Comparison of ENCODE assay signal across 19 cellular contexts in the genomic region with DNA sequence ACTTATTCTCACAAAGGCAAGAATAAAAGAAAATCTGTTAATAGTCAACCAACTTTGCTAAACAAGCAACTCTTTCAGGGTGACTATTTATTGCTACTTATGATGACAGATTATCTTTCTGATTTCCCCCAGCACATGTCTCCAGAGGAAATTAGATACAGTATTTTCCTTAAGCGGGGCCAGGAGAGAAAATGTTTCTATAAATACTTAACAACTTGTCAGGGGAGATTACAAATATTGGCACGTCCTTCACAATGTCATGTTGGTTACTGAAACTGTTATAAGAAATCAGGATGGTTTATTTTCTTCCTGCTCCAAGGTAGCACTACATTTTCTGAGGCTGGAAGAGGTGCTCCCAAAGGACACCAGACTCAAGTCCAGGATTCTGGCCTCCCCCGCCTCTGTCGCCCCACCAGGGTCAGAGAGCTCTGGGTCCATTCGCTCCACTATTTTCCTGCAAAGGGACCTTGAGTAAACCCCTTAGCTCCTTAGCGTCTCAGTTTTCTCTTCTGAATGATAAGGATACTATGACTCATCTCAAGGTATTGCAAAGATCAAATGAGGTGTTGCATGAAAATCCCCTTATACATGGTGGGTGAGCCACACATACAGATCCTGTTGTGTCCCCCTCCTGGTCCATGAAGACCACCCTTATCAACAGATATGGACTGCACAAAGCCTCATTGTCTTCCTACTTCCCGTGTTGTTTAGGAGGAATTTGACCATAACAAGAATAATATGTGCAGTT.
DNase-seq lines count a peak whose midpoint lies in the region; ATAC-seq and TF ChIP-seq lines count a peak whose summit lies in the region.
"Had no signal": no experiment of that assay in that cellular context is flagged by ENCODE, and none has a peak within 500 bp of the region (broad histone marks: within the 10 kb centered on the region; RNA-seq: fewer than 3 reads in every experiment).

No MANE protein-coding gene starts in this region.

- H3K56ac ChIP-seq in H9 (ENCODE audit: insufficient read length, low read depth, low read length) (no peak overlapping the region), mesendoderm (ENCODE audit: low read length) (no peak overlapping the region)

- no peak overlapping the region for H4K91ac ChIP-seq in H9 (ENCODE audit: insufficient read length, low read depth, low read length)

- H3K36me3 ChIP-seq in mesendoderm (ENCODE audit: control insufficient read depth, insufficient read depth, low read length), result no peaks in the 10 kb centered on the region
- H3K36me3 ChIP-seq in skeletal muscle tissue (ENCODE audit: control insufficient read depth in 3 of 3, insufficient read depth in 3 of 3, low read length in 3 of 3), result no peaks in the 10 kb centered on the region
- H3K36me3 ChIP-seq: BE2C had no signal

- H2AK5ac ChIP-seq in H9 (ENCODE audit: insufficient read length, low read length) (no peak overlapping the region), mesendoderm (ENCODE audit: low read length) (no peak overlapping the region)

- no peaks in the 10 kb centered on the region for H3K36me3 Mint-ChIP-seq in activated T-cell treated with anti-CD3 and anti-CD28 coated beads, Interleukin-2, amount 50 U/mL, for 72 hours (ENCODE audit: insufficient read depth in 2 of 2)
- H3K36me3 Mint-ChIP-seq in activated T-cell treated with anti-CD3 and anti-CD28 coated beads, Interleukin-2, amount 50 U/mL, for 4 hours (ENCODE audit: insufficient read depth), result no peaks in the 10 kb centered on the region
- H3K36me3 Mint-ChIP-seq in H9 (ENCODE audit: insufficient read depth in 1 of 3, low read depth in 3 of 3), result no peaks in the 10 kb centered on the region
- H3K36me3 Mint-ChIP-seq: CD4-positive, CD25-positive, alpha-beta regulatory T cell had no signal

- no peaks in the 10 kb centered on the region for H4K20me1 ChIP-seq in H9 (ENCODE audit: control insufficient read depth, insufficient read depth, insufficient read length)

- H3K27ac ChIP-seq in H9 (ENCODE audit: insufficient read length, low read depth, low read length) (no peak overlapping the region), mesendoderm (ENCODE audit: low read depth, low read length) (no peak overlapping the region), skeletal muscle tissue (ENCODE audit: low read depth, low read length) (peak overlapping the region; percentile 70)

- H3K9me3 ChIP-seq in H9 (ENCODE audit: control insufficient read depth, low read depth, low read length), result no peaks in the 10 kb centered on the region
- H3K9me3 ChIP-seq in skeletal muscle tissue (ENCODE audit: control insufficient read depth in 3 of 3, low read length in 3 of 3), result no peaks in the 10 kb centered on the region
- H3K9me3 ChIP-seq: BE2C had no signal

- H2BK15ac ChIP-seq in H9 (ENCODE audit: low read depth, low read length) (no peak overlapping the region), mesendoderm (replicated peaks; ENCODE audit: low read depth) (no peak overlapping the region)

- H3K23me2 ChIP-seq in H9 (ENCODE audit: insufficient read length, low read depth, low read length, poor library complexity, severe bottlenecking), result no peaks in the 10 kb centered on the region

- H4K8ac ChIP-seq in H9 (replicated peaks; ENCODE audit: insufficient read length, low read depth, low read length) (no peak overlapping the region), mesendoderm (ENCODE audit: low read depth, low read length) (no peak overlapping the region)

- H3K4me3 Mint-ChIP-seq in activated T-cell treated with anti-CD3 and anti-CD28 coated beads, Interleukin-2, amount 50 U/mL, for 72 hours, result no peak overlapping the region
- H3K4me3 Mint-ChIP-seq in activated T-cell treated with anti-CD3 and anti-CD28 coated beads, Interleukin-2, amount 50 U/mL, for 4 hours, result no peak overlapping the region
- H3K4me3 Mint-ChIP-seq in H9, result no peak overlapping the region
- H3K4me3 Mint-ChIP-seq: CD4-positive, CD25-positive, alpha-beta regulatory T cell; HFFc6 had no signal

- no peak overlapping the region for H3K9ac ChIP-seq in H9 (ENCODE audit: extremely low read depth, insufficient read length, low read length)
- H3K9ac ChIP-seq in mesendoderm (ENCODE audit: low read length), result no peak overlapping the region
- peak overlapping the region in 1 of 3 donors; percentile 15 for H3K9ac ChIP-seq in skeletal muscle tissue (ENCODE audit: low read depth in 1 of 3, low read length in 3 of 3)

- H3T11ph ChIP-seq in H9 (ENCODE audit: low read length), result no peak overlapping the region

- no peaks in the 10 kb centered on the region for H3K9me3 Mint-ChIP-seq in activated T-cell treated with anti-CD3 and anti-CD28 coated beads, Interleukin-2, amount 50 U/mL, for 72 hours
- H3K9me3 Mint-ChIP-seq in activated T-cell treated with anti-CD3 and anti-CD28 coated beads, Interleukin-2, amount 50 U/mL, for 4 hours, result no peaks in the 10 kb centered on the region
- H3K9me3 Mint-ChIP-seq in H9, result no peaks in the 10 kb centered on the region
- H3K9me3 Mint-ChIP-seq: CD4-positive, CD25-positive, alpha-beta regulatory T cell; HFFc6 had no signal

- H3K27ac Mint-ChIP-seq in activated T-cell treated with anti-CD3 and anti-CD28 coated beads, Interleukin-2, amount 50 U/mL, for 72 hours, result peak overlapping the region; percentile 44
- no peak overlapping the region for H3K27ac Mint-ChIP-seq in H9
- H3K27ac Mint-ChIP-seq: CD4-positive, CD25-positive, alpha-beta regulatory T cell; HFFc6 had no signal

- peak; percentile 62 to 66 for ATAC-seq in activated T-cell treated with anti-CD3 and anti-CD28 coated beads, Interleukin-2, amount 50 U/mL, for 72 hours (replicated peaks in 1 of 2)
- no peak for ATAC-seq in activated T-cell treated with anti-CD3 and anti-CD28 coated beads, Interleukin-2, amount 50 U/mL, for 4 hours
- ATAC-seq: HepG2 had no signal

- no peak overlapping the region for H2AFZ ChIP-seq in H9 (ENCODE audit: low read length)

- H3K4me1 ChIP-seq in H9 (ENCODE audit: insufficient read depth, low read length) (peaks cover 3% of the 10 kb centered on the region), mesendoderm (ENCODE audit: control insufficient read depth, low read depth, low read length) (no peaks in the 10 kb centered on the region), skeletal muscle tissue (ENCODE audit: control insufficient read depth in 3 of 3, insufficient read depth in 3 of 3, low read length in 3 of 3) (peaks cover 20 to 37% (median 26%) of the 10 kb centered on the region in 3 donors)
- H3K4me1 ChIP-seq: BE2C had no signal

- H3K18ac ChIP-seq in H9 (ENCODE audit: insufficient read length, low read depth, low read length), result no peak overlapping the region
- H3K18ac ChIP-seq in mesendoderm (ENCODE audit: low read length), result no peak overlapping the region

- no peak for TF ChIP-seq CTCF in H9 (conservative IDR thresholded peaks at IDR 0.05)

- H2BK12ac ChIP-seq in H9 (ENCODE audit: insufficient read length, low read depth, low read length), result no peak overlapping the region

- H4K5ac ChIP-seq in H9 (ENCODE audit: insufficient read length, low read depth, low read length) (no peak overlapping the region), mesendoderm (ENCODE audit: low read length) (no peak overlapping the region)

- no peaks in the 10 kb centered on the region for H3K4me1 Mint-ChIP-seq in activated T-cell treated with anti-CD3 and anti-CD28 coated beads, Interleukin-2, amount 50 U/mL, for 72 hours (ENCODE audit: low read depth)
- no peaks in the 10 kb centered on the region for H3K4me1 Mint-ChIP-seq in activated T-cell treated with anti-CD3 and anti-CD28 coated beads, Interleukin-2, amount 50 U/mL, for 4 hours (ENCODE audit: low read depth)
- H3K4me1 Mint-ChIP-seq in H9, result peaks cover 9 to 17% of the 10 kb centered on the region in 2 experiments
- H3K4me1 Mint-ChIP-seq: CD4-positive, CD25-positive, alpha-beta regulatory T cell had no signal

- H3K27me3 ChIP-seq in H9 (ENCODE audit: insufficient read depth, low read length) (no peaks in the 10 kb centered on the region), mesendoderm (ENCODE audit: insufficient read depth, low read length, poor library complexity) (no peaks in the 10 kb centered on the region), skeletal muscle tissue (ENCODE audit: control insufficient read depth in 3 of 3, insufficient read depth in 3 of 3, low read length in 3 of 3) (no peaks in the 10 kb centered on the region)
- H3K27me3 ChIP-seq: BE2C had no signal

- H2BK5ac ChIP-seq in H9 (ENCODE audit: insufficient read length, low read length) (no peak overlapping the region), mesendoderm (ENCODE audit: low read length) (no peak overlapping the region)

- no peak overlapping the region for H3K4me3 ChIP-seq in mesendoderm (ENCODE audit: low read length)
- peak overlapping the region in 2 of 3 donors; percentile 22 to 46 for H3K4me3 ChIP-seq in skeletal muscle tissue (ENCODE audit: low read length in 3 of 3)

- H2BK120ac ChIP-seq in H9 (ENCODE audit: low read depth, low read length, poor library complexity, severe bottlenecking), result no peak overlapping the region
- H2BK120ac ChIP-seq in mesendoderm (ENCODE audit: low read depth, low read length), result no peak overlapping the region

- WGBS in H9 (ENCODE audit: extremely low coverage, insufficient read length, low lambda C conversion rate), result no CpG with 5 or more reads among the region's 7 CpGs
- no CpG with 5 or more reads among the region's 7 CpGs for WGBS in mesendoderm (ENCODE audit: extremely low coverage, insufficient coverage, low lambda C conversion rate)

- H3K79me2 ChIP-seq in H9 (ENCODE audit: insufficient read depth, low read length), result no peaks in the 10 kb centered on the region
- no peaks in the 10 kb centered on the region for H3K79me2 ChIP-seq in mesendoderm (ENCODE audit: control insufficient read depth, insufficient read depth, low read length)

- H3K23ac ChIP-seq in H9 (ENCODE audit: insufficient read length, low read depth, low read length), result no peak overlapping the region
- H3K23ac ChIP-seq in mesendoderm (ENCODE audit: low read length), result no peak overlapping the region

- no peak overlapping the region for H3K4ac ChIP-seq in H9 (ENCODE audit: low read depth, low read length)
- no peak overlapping the region for H3K4ac ChIP-seq in mesendoderm (ENCODE audit: low read depth, low read length)

- no peak overlapping the region for H2BK20ac ChIP-seq in H9 (ENCODE audit: low read depth, low read length, poor library complexity, severe bottlenecking)

- peaks cover 25% of the 10 kb centered on the region for H3K27me3 Mint-ChIP-seq in activated T-cell treated with anti-CD3 and anti-CD28 coated beads, Interleukin-2, amount 50 U/mL, for 72 hours (ENCODE audit: low read depth)
- H3K27me3 Mint-ChIP-seq in activated T-cell treated with anti-CD3 and anti-CD28 coated beads, Interleukin-2, amount 50 U/mL, for 4 hours (ENCODE audit: low read depth), result peaks cover 4% of the 10 kb centered on the region
- H3K27me3 Mint-ChIP-seq in H9 (ENCODE audit: low read depth), result no peaks in the 10 kb centered on the region; the same call in none of the 2 replicates
- H3K27me3 Mint-ChIP-seq: CD4-positive, CD25-positive, alpha-beta regulatory T cell had no signal

- no peak overlapping the region for H3K14ac ChIP-seq in H9 (ENCODE audit: insufficient read depth, low read length)

- H3K79me1 ChIP-seq in H9 (ENCODE audit: insufficient read depth, low read depth, low read length, poor library complexity, severe bottlenecking) (no peaks in the 10 kb centered on the region), mesendoderm (ENCODE audit: low read length) (no peaks in the 10 kb centered on the region)

- DNase-seq in activated T-cell treated with anti-CD3 and anti-CD28 coated beads, Interleukin-2, amount 50 U/mL, for 72 hours, result no peak
- DNase-seq in activated T-cell treated with anti-CD3 and anti-CD28 coated beads, Interleukin-2, amount 50 U/mL, for 4 hours, result no peak
- DNase-seq in H9 (peak; percentile 19), mesendoderm (peak; percentile 23), NCI-H146 (lab: John Stamatoyannopoulos, UW) (no peak)
- DNase-seq in activated naive CD4-positive, alpha-beta T cell treated with Interleukin-2 at 50 U/mL for 16 hours, result no peak
- DNase-seq: BE2C; CD4-positive, CD25-positive, alpha-beta regulatory T cell; COR-L47; EL; HFFc6; KG1; NCI-H187; NCI-H2227 treated with DMSO at 0.1 percent for 48 hours; NCI-H510A treated with DMSO at 0.1 percent for 48 hours; NCI-H774; SIG-M5 had no signal

- H3K4me2 ChIP-seq in H9 (ENCODE audit: insufficient read depth, insufficient read length, low read length), result no peak overlapping the region
- H3K4me2 ChIP-seq in mesendoderm (ENCODE audit: low read length), result no peak overlapping the region

Comparison
In these comparisons a context has a peak if more than half of its experiments do, and no peak if none do; other contexts are left out.
1. ATAC-seq: peak in activated T-cell treated with anti-CD3 and anti-CD28 coated beads, Interleukin-2, amount 50 U/mL, for 72 hours (2 of 2); none in activated T-cell treated with anti-CD3 and anti-CD28 coated beads, Interleukin-2, amount 50 U/mL, for 4 hours (0 of 2).
2. DNase-seq: peak in H9 (single experiment) and mesendoderm (single experiment); none in activated T-cell treated with anti-CD3 and anti-CD28 coated beads, Interleukin-2, amount 50 U/mL, for 72 hours (0 of 2), activated T-cell treated with anti-CD3 and anti-CD28 coated beads, Interleukin-2, amount 50 U/mL, for 4 hours (single experiment), activated naive CD4-positive, alpha-beta T cell treated with Interleukin-2 at 50 U/mL for 16 hours (single experiment) and NCI-H146 (single experiment).